8 cellular contexts compared by ENCODE assay signal in the genomic region with DNA sequence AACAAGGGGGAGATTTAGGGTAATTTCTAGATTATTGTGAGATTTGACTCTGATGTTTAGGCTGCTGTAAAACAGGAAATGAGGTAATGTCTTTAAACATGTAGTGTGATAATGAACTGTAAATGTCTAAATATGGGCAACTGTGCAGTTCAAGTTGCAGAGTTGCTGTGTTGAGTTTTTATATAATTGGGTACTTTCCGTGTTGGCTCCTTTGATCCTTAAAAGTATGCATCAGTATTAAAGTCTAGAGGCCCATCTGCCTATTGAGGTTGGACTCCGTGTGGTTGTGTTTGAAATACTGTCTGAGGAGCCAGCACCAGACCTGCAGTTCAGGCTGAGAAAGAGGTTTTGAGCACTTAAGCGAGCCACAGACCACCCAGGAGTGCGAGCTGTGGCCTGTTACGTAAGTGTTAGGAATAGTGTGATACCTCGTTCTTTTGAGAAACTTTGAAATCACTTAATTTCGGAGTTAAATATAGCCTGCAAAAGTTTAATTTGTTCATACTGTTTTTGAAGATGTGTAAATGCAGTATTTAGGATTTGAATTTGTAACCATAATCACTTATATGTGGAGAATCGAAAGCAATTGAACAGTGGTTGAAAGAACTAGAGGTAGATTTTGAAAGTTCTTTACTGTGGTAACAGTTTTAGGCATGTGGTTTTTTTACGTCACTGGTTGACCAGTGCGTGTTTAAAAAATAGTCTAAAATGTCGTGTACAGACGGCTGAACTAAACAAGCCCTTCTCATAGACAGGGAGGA. TPM values are rescaled to one million over a fixed set of nuclear protein-coding genes. Genes with fewer than 3 reads are reported as not detected.
DNase-seq lines count a peak whose midpoint lies in the region; ATAC-seq and TF ChIP-seq lines count a peak whose summit lies in the region.

No MANE protein-coding gene starts in this region.

- 92 to 96% methylated on average over 9 to 12 of the region's 12 CpGs for WGBS in endodermal cell (ENCODE audit: insufficient coverage in 1 of 2, insufficient read length in 1 of 2), 2 experiments
- WGBS in sigmoid colon, 2 donors = 49 to 64% methylated on average over 12 of the region's 12 CpGs

- ATAC-seq in HG02973 (IDR thresholded peaks at IDR 0.05; ENCODE audit: unreplicated experiment) (peak; percentile 33), GM19023 (IDR thresholded peaks at IDR 0.05; ENCODE audit: unreplicated experiment) (no peak)

- DNase-seq in activated CD4-positive, alpha-beta T cell treated with anti-CD3 and anti-CD28 coated beads for 1 hour = peak; percentile 45
- DNase-seq in endodermal cell (no peak), sigmoid colon (no peak), hypothalamus (lab: John Stamatoyannopoulos, UW) (no peak), head of caudate nucleus (no peak)

- TF ChIP-seq EP300 in sigmoid colon (IDR thresholded peaks at IDR 0.05) = no peak

- no peak overlapping the region for H3K9ac ChIP-seq in endodermal cell (ENCODE audit: extremely low read depth, low read length, poor library complexity, severe bottlenecking)

- H3K4me1 Mint-ChIP-seq in endodermal cell = peaks cover 43% of the 10 kb centered on the region

- no peak for TF ChIP-seq CTCF in endodermal cell (conservative IDR thresholded peaks at IDR 0.05)
- TF ChIP-seq CTCF in sigmoid colon (IDR thresholded peaks at IDR 0.05) = no peak

- H3K27me3 ChIP-seq in endodermal cell (ENCODE audit: control insufficient read depth, insufficient read depth, low read length, poor library complexity, severe bottlenecking) = no peaks in the 10 kb centered on the region
- H3K27me3 ChIP-seq in sigmoid colon = no peaks in the 10 kb centered on the region

- no peak overlapping the region for H3K4me3 Mint-ChIP-seq in endodermal cell

- H3K9me3 ChIP-seq in endodermal cell (ENCODE audit: control insufficient read depth, low read length) = no peaks in the 10 kb centered on the region
- no peaks in the 10 kb centered on the region for H3K9me3 ChIP-seq in sigmoid colon

- no peaks in the 10 kb centered on the region for H3K27me3 Mint-ChIP-seq in endodermal cell (ENCODE audit: insufficient read depth)

- TF ChIP-seq POLR2A in sigmoid colon (IDR thresholded peaks at IDR 0.05) = no peak

- peak overlapping the region; percentile 70; the same call in 1 of the 2 replicates for H3K4me3 ChIP-seq in GM08714 (ENCODE audit: low read length)
- no peak overlapping the region for H3K4me3 ChIP-seq in endodermal cell (ENCODE audit: low read length)
- peak overlapping the region in 1 of 4 donors; percentile 2 for H3K4me3 ChIP-seq in sigmoid colon

- intact Hi-C loops in sigmoid colon (cut with DNase I) = loop anchor here (5.0 kb wide), 1 partner anchor 234 kb away; no protein-coding TSS in a partner anchor
- intact Hi-C loops in head of caudate nucleus (cut with DNase I) = no loop called here

- peaks cover 27% of the 10 kb centered on the region for H3K36me3 Mint-ChIP-seq in endodermal cell (ENCODE audit: low read depth)

- no peaks in the 10 kb centered on the region for H3K9me3 Mint-ChIP-seq in endodermal cell

- H3K27ac Mint-ChIP-seq in endodermal cell = peak overlapping the region; percentile 8

- H3K4me1 ChIP-seq in endodermal cell (ENCODE audit: control insufficient read depth, insufficient read depth, low read length) = peaks cover 21% of the 10 kb centered on the region
- H3K4me1 ChIP-seq in sigmoid colon = peaks cover 0 to 32% (median 28%) of the 10 kb centered on the region in 4 donors

- peaks cover 52% of the 10 kb centered on the region for H3K36me3 ChIP-seq in endodermal cell (ENCODE audit: control insufficient read depth, insufficient read depth, low read length)
- H3K36me3 ChIP-seq in sigmoid colon = peaks cover 11 to 15% (median 15%) of the 10 kb centered on the region in 4 donors

- H3K27ac ChIP-seq in endodermal cell (ENCODE audit: low read depth, low read length) (no peak overlapping the region), sigmoid colon (peak overlapping the region; percentile 81 to 92 (median 90))

RNA-seq across cellular contexts. Expression of a gene that starts 9.0 kb away (rescaled TPM):
- total RNA-seq in endodermal cell = 100 to 1,000 TPM in 1 of 2 donors, 10 to 100 TPM in 1; 46.3 to 143 TPM
- 31.2 TPM for polyA plus RNA-seq in endodermal cell (2013, experiment 1 of 2)
- 25.4 TPM for polyA plus RNA-seq in endodermal cell (2013, experiment 2 of 2)
- total RNA-seq in sigmoid colon = 100 to 1,000 TPM in 1 of 4 donors, 10 to 100 TPM in 3; 12.8 to 126 (median 38.8) TPM
- polyA plus RNA-seq in sigmoid colon = 10 to 100 TPM in 2 of 3 donors, 1 to 10 TPM in 1; 7.2 to 43.5 (median 12.5) TPM

RNA-seq across cellular contexts. Expression of a gene that starts 34.0 kb away (rescaled TPM):
- total RNA-seq in endodermal cell (not detected), sigmoid colon (not detected)
- polyA plus RNA-seq in endodermal cell (2013, experiment 1 of 2) = 0.21 TPM
- not detected for polyA plus RNA-seq in endodermal cell (2013, experiment 2 of 2)
- under 1 TPM in 1 of 3 donors, not detected in 2; 0.98 TPM for polyA plus RNA-seq in sigmoid colon
